ENCODE assay signal across 17 cellular contexts in the genomic region with DNA sequence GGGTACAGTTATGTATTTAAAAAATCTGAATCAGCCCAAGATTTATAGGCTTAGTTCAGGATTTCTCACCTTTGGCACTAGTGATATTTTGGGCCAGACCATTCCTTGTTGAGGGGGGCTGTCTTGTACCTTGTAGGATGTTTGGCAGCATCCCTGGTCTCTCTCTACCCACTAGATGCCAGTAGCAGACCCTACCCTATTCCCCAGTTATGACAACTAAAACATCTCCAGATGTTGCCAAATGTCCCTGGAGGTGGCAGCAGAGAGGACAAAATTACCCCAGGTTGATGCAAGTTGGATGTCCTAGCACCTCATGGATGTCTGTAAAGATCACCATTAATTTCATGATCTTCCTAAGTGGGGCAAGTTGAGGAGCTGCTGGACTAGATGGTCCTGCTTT. TPM values are rescaled to one million over a fixed set of nuclear protein-coding genes. Genes with fewer than 3 reads are reported as not detected.
DNase-seq lines count a peak whose midpoint lies in the region; ATAC-seq and TF ChIP-seq lines count a peak whose summit lies in the region.
"Had no signal": no experiment of that assay in that cellular context is flagged by ENCODE, and none has a peak within 500 bp of the region (broad histone marks: within the 10 kb centered on the region; RNA-seq: fewer than 3 reads in every experiment).

No MANE protein-coding gene starts in this region.

- H3K4me3 ChIP-seq in KMS-11 (IDR thresholded peaks at IDR 0.05; ENCODE audit: insufficient read depth, low read depth, low read length): no peak overlapping the region
- H3K4me3 ChIP-seq: colonic mucosa, SJCRH30 had no signal

- H3K4me3 Mint-ChIP-seq in activated CD8-positive, alpha-beta T cell treated with anti-CD3 and anti-CD28 coated beads for 36 hours: no peak overlapping the region
- no peak overlapping the region for H3K4me3 Mint-ChIP-seq in activated CD8-positive, alpha-beta T cell treated with anti-CD3 and anti-CD28 coated beads, Interleukin-2, amount 10 ng/mL, durations not matched to agents 7 days and 5 days
- H3K4me3 Mint-ChIP-seq: immature natural killer cell, nephron had no signal

- CTCF ChIA-PET in activated CD8-positive, alpha-beta T cell treated with anti-CD3 and anti-CD28 coated beads for 36 hours (lab: Charles Lee): interaction anchor here (0.8 to 1.1 kb wide), 2 partner anchors 16 to 288 kb away, joined by 3 to 4 read pairs; no protein-coding TSS in a partner anchor
- CTCF ChIA-PET in activated CD8-positive, alpha-beta T cell treated with anti-CD3 and anti-CD28 coated beads, Interleukin-2, amount 10 ng/mL, durations not matched to agents 7 days and 5 days (lab: Charles Lee): interaction anchor here (1.3 to 2.2 kb wide), 2 partner anchors 9 to 128 kb away, joined by 5 to 10 read pairs; no protein-coding TSS in a partner anchor

- H3K4me1 Mint-ChIP-seq in activated CD8-positive, alpha-beta T cell treated with anti-CD3 and anti-CD28 coated beads for 36 hours (ENCODE audit: low read depth): no peaks in the 10 kb centered on the region
- H3K4me1 Mint-ChIP-seq in activated CD8-positive, alpha-beta T cell treated with anti-CD3 and anti-CD28 coated beads, Interleukin-2, amount 10 ng/mL, durations not matched to agents 7 days and 5 days (ENCODE audit: low read depth): peaks cover 2% of the 10 kb centered on the region
- H3K4me1 Mint-ChIP-seq: immature natural killer cell, nephron had no signal

- no peaks in the 10 kb centered on the region for H3K36me3 ChIP-seq in KMS-11 (ENCODE audit: insufficient read depth)
- H3K36me3 ChIP-seq: colonic mucosa, SJCRH30 had no signal

- H2AFZ ChIP-seq in KMS-11 (ENCODE audit: low read depth): no peak overlapping the region

- H3K4me1 ChIP-seq in KMS-11 (ENCODE audit: low read depth, poor library complexity, severe bottlenecking): no peaks in the 10 kb centered on the region
- H3K4me1 ChIP-seq: colonic mucosa, SJCRH30 had no signal

- no peaks in the 10 kb centered on the region for H3K27me3 ChIP-seq in KMS-11 (ENCODE audit: insufficient read depth, low read depth)
- H3K27me3 ChIP-seq: colonic mucosa, SJCRH30 had no signal

- ATAC-seq in activated CD8-positive, alpha-beta T cell treated with anti-CD3 and anti-CD28 coated beads for 36 hours: no peak
- ATAC-seq in activated CD8-positive, alpha-beta T cell treated with anti-CD3 and anti-CD28 coated beads, Interleukin-2, amount 10 ng/mL, durations not matched to agents 7 days and 5 days: no peak
- no peak for ATAC-seq in GM18511 (IDR thresholded peaks at IDR 0.05; ENCODE audit: unreplicated experiment)

- H4K20me1 ChIP-seq in KMS-11 (ENCODE audit: insufficient read depth): no peaks in the 10 kb centered on the region

- peaks cover 8% of the 10 kb centered on the region for H3K9me3 Mint-ChIP-seq in activated CD8-positive, alpha-beta T cell treated with anti-CD3 and anti-CD28 coated beads for 36 hours
- no peaks in the 10 kb centered on the region for H3K9me3 Mint-ChIP-seq in activated CD8-positive, alpha-beta T cell treated with anti-CD3 and anti-CD28 coated beads, Interleukin-2, amount 10 ng/mL, durations not matched to agents 7 days and 5 days (ENCODE audit: insufficient read depth)
- H3K9me3 Mint-ChIP-seq: immature natural killer cell had no signal

- POLR2A ChIA-PET in activated CD8-positive, alpha-beta T cell treated with anti-CD3 and anti-CD28 coated beads for 36 hours (lab: Charles Lee): no interaction called here
- POLR2A ChIA-PET in activated CD8-positive, alpha-beta T cell treated with anti-CD3 and anti-CD28 coated beads, Interleukin-2, amount 10 ng/mL, durations not matched to agents 7 days and 5 days (lab: Charles Lee): interaction anchor here (0.6 kb wide), 1 partner anchor 144 kb away, joined by 3 read pairs; no protein-coding TSS in a partner anchor

- H3K27ac ChIP-seq in KMS-11: no peak overlapping the region
- H3K27ac ChIP-seq: colonic mucosa, SJCRH30 had no signal

- no peaks in the 10 kb centered on the region for H3K79me2 ChIP-seq in KMS-11 (ENCODE audit: insufficient read depth, low read depth)

- intact Hi-C loops in activated CD8-positive, alpha-beta T cell treated with anti-CD3 and anti-CD28 coated beads for 36 hours (cut with micrococcal nuclease): no loop called here

- peak; percentile 9 for DNase-seq in activated CD8-positive, alpha-beta T cell treated with anti-CD3 and anti-CD28 coated beads for 36 hours
- no peak for DNase-seq in activated CD8-positive, alpha-beta T cell treated with anti-CD3 and anti-CD28 coated beads, Interleukin-2, amount 10 ng/mL, durations not matched to agents 7 days and 5 days
- DNase-seq in SW480 (ENCODE audit: low spot score): peak; percentile 6
- DNase-seq in retina: peak; percentile 6
- DNase-seq in activated effector memory CD4-positive, alpha-beta T cell treated with anti-CD3 and anti-CD28 coated beads, Interleukin-2, amount 50 U/mL, for 16 hours: no peak
- DNase-seq in cerebellar cortex (ENCODE audit: low spot score): no peak
- DNase-seq: activated naive CD4-positive, alpha-beta T cell treated with Interleukin-2 at 50 U/mL for 16 hours; AML-193; colonic mucosa; immature natural killer cell; MV-4-11; NCI-H2171 treated with DMSO at 0.1 percent for 48 hours; NK-92 treated with Interleukin-12 subunit alpha and Interleukin-12 subunit beta, amount 100 ng/mL, for 24 hours; SJCRH30 had no signal

- H3K27ac Mint-ChIP-seq in activated CD8-positive, alpha-beta T cell treated with anti-CD3 and anti-CD28 coated beads for 36 hours: no peak overlapping the region
- no peak overlapping the region for H3K27ac Mint-ChIP-seq in activated CD8-positive, alpha-beta T cell treated with anti-CD3 and anti-CD28 coated beads, Interleukin-2, amount 10 ng/mL, durations not matched to agents 7 days and 5 days
- H3K27ac Mint-ChIP-seq: immature natural killer cell, nephron had no signal

- H3K4me2 ChIP-seq in KMS-11: no peak overlapping the region

- no peak overlapping the region for H3K9ac ChIP-seq in KMS-11

- no peaks in the 10 kb centered on the region for H3K27me3 Mint-ChIP-seq in activated CD8-positive, alpha-beta T cell treated with anti-CD3 and anti-CD28 coated beads for 36 hours
- H3K27me3 Mint-ChIP-seq in activated CD8-positive, alpha-beta T cell treated with anti-CD3 and anti-CD28 coated beads, Interleukin-2, amount 10 ng/mL, durations not matched to agents 7 days and 5 days (ENCODE audit: low read depth): no peaks in the 10 kb centered on the region

- TF ChIP-seq CTCF in activated CD8-positive, alpha-beta T cell treated with anti-CD3 and anti-CD28 coated beads for 36 hours (IDR thresholded peaks at IDR 0.05): peak; percentile 17
- peak; percentile 30; the same call in 1 of the 2 replicates for TF ChIP-seq CTCF in KMS-11 (conservative IDR thresholded peaks at IDR 0.05; ENCODE audit: low read depth, low read length)

- no peaks in the 10 kb centered on the region for H3K36me3 Mint-ChIP-seq in activated CD8-positive, alpha-beta T cell treated with anti-CD3 and anti-CD28 coated beads for 36 hours (ENCODE audit: low read depth)
- no peaks in the 10 kb centered on the region for H3K36me3 Mint-ChIP-seq in activated CD8-positive, alpha-beta T cell treated with anti-CD3 and anti-CD28 coated beads, Interleukin-2, amount 10 ng/mL, durations not matched to agents 7 days and 5 days (ENCODE audit: low read depth)
- H3K36me3 Mint-ChIP-seq: immature natural killer cell had no signal

RNA-seq across cellular contexts. Expression of a gene that starts 45.8 kb away (rescaled TPM):
- under 1 TPM in 1 of 2 experiments, not detected in 1; 0.59 TPM for total RNA-seq in activated CD8-positive, alpha-beta T cell treated with anti-CD3 and anti-CD28 coated beads for 36 hours
- not detected for total RNA-seq in activated CD8-positive, alpha-beta T cell treated with anti-CD3 and anti-CD28 coated beads, Interleukin-2, amount 10 ng/mL, durations not matched to agents 7 days and 5 days

Comparison
In these comparisons a context has a peak if more than half of its experiments do, and no peak if none do; other contexts are left out.
1. DNase-seq: peak in activated CD8-positive, alpha-beta T cell treated with anti-CD3 and anti-CD28 coated beads for 36 hours (single experiment), SW480 (single experiment) and retina (single experiment); none in activated CD8-positive, alpha-beta T cell treated with anti-CD3 and anti-CD28 coated beads, Interleukin-2, amount 10 ng/mL, durations not matched to agents 7 days and 5 days (single experiment), activated effector memory CD4-positive, alpha-beta T cell treated with anti-CD3 and anti-CD28 coated beads, Interleukin-2, amount 50 U/mL, for 16 hours (single experiment) and cerebellar cortex (single experiment).